Comparison of ENCODE assay signal across 7 cellular contexts in genomic region chr15:89057506-89058133, GRCh38. TPM values are rescaled to one million over a fixed set of nuclear protein-coding genes. Genes with fewer than 3 reads are reported as not detected.
DNase-seq lines count a peak whose midpoint lies in the region; ATAC-seq and TF ChIP-seq lines count a peak whose summit lies in the region.

No MANE protein-coding gene starts in this region.

- no peak overlapping the region for H3K4me3 ChIP-seq in mesenchymal stem cell (ENCODE audit: insufficient read depth in 1 of 2, low read depth in 1 of 2, low read length in 2 of 2)

- no peak overlapping the region for H3K14ac ChIP-seq in mesenchymal stem cell (ENCODE audit: low read length in 2 of 2)

- H2AFZ ChIP-seq in mesenchymal stem cell (ENCODE audit: low read depth, low read length), result no peak overlapping the region

- H3K4me1 Mint-ChIP-seq in activated CD8-positive, alpha-beta T cell treated with anti-CD3 and anti-CD28 coated beads for 36 hours (ENCODE audit: low read depth), result peaks cover 7% of the 10 kb centered on the region

- CTCF ChIA-PET in activated CD8-positive, alpha-beta T cell treated with anti-CD3 and anti-CD28 coated beads for 36 hours (lab: Charles Lee), result interaction anchor here (0.6 to 9.5 kb wide), 42 partner anchors 9 to 216 kb away, joined by 3 to 262 read pairs (median 5); partner anchors contain the start of gene ABHD2

- H3K9me3 Mint-ChIP-seq in activated CD8-positive, alpha-beta T cell treated with anti-CD3 and anti-CD28 coated beads for 36 hours, result no peaks in the 10 kb centered on the region

- WGBS in mesenchymal stem cell, result 28% methylated on average over 12 of the region's 13 CpGs

- no peak overlapping the region for H2BK120ac ChIP-seq in mesenchymal stem cell (ENCODE audit: low read depth, low read length)

- H3K23ac ChIP-seq in mesenchymal stem cell (ENCODE audit: low read length in 2 of 2), result no peak overlapping the region

- H3K79me1 ChIP-seq in mesenchymal stem cell (replicated peaks; ENCODE audit: low read length, poor library complexity, severe bottlenecking), result no peaks in the 10 kb centered on the region

- DNase-seq in NCI-H774 (lab: John Stamatoyannopoulos, UW), result peak; percentile 61
- peak; percentile 85 for DNase-seq in activated CD8-positive, alpha-beta T cell treated with anti-CD3 and anti-CD28 coated beads for 36 hours
- peak; percentile 71 for DNase-seq in effector CD4-positive, alpha-beta T cell
- DNase-seq in mesenchymal stem cell, result peak; percentile 79
- peak; percentile 71 to 83 for DNase-seq in stimulated activated CD8-positive, alpha-beta memory T cell treated with anti-CD3 and anti-CD28 coated beads, Interleukin-2, amount 100 ng/mL, for 48 hours (ENCODE audit: low read depth in 2 of 2)

- no peak overlapping the region for H4K8ac ChIP-seq in mesenchymal stem cell (ENCODE audit: low read length)

- no peak overlapping the region for H3K4me3 Mint-ChIP-seq in activated CD8-positive, alpha-beta T cell treated with anti-CD3 and anti-CD28 coated beads for 36 hours

- H3K27me3 Mint-ChIP-seq in activated CD8-positive, alpha-beta T cell treated with anti-CD3 and anti-CD28 coated beads for 36 hours, result peaks cover 1% of the 10 kb centered on the region

- peak overlapping the region; percentile 33 for H3K9ac ChIP-seq in mesenchymal stem cell (ENCODE audit: low read length)

- no peak overlapping the region for H2BK12ac ChIP-seq in mesenchymal stem cell (ENCODE audit: low read length in 2 of 2)

- H3K27ac ChIP-seq in mesenchymal stem cell (ENCODE audit: low read length, poor library complexity, severe bottlenecking), result no peak overlapping the region

- H2BK15ac ChIP-seq in mesenchymal stem cell (ENCODE audit: low read depth, poor library complexity, severe bottlenecking), result no peak overlapping the region

- H2AK5ac ChIP-seq in mesenchymal stem cell (ENCODE audit: low read length, severe bottlenecking), result no peak overlapping the region

- TF ChIP-seq CTCF in GM12873 (IDR thresholded peaks at IDR 0.05; ENCODE audit: insufficient read depth, low read depth, low read length, missing control alignments), result peak; percentile 96
- TF ChIP-seq CTCF in activated CD8-positive, alpha-beta T cell treated with anti-CD3 and anti-CD28 coated beads for 36 hours (IDR thresholded peaks at IDR 0.05), result peak; percentile 98

- peak overlapping the region in 1 of 2 experiments; percentile 19 for H3K18ac ChIP-seq in mesenchymal stem cell (ENCODE audit: low read depth in 1 of 2, low read length in 2 of 2)

- no peak overlapping the region for H3K4ac ChIP-seq in mesenchymal stem cell (ENCODE audit: low read depth in 1 of 2, low read length in 2 of 2)

- H3K4me2 ChIP-seq in mesenchymal stem cell (ENCODE audit: low read length, poor library complexity, severe bottlenecking), result no peak overlapping the region

- intact Hi-C loops in activated CD8-positive, alpha-beta T cell treated with anti-CD3 and anti-CD28 coated beads for 36 hours (cut with micrococcal nuclease), result loop anchor here (2.0 kb wide), 2 partner anchors 71 to 119 kb away; no protein-coding TSS in a partner anchor

- H3K9me3 ChIP-seq in mesenchymal stem cell (ENCODE audit: control insufficient read depth, low read length), result no peaks in the 10 kb centered on the region

- H4K91ac ChIP-seq in mesenchymal stem cell (ENCODE audit: low read length), result no peak overlapping the region

- no peaks in the 10 kb centered on the region for H3K36me3 Mint-ChIP-seq in activated CD8-positive, alpha-beta T cell treated with anti-CD3 and anti-CD28 coated beads for 36 hours (ENCODE audit: low read depth)

- H3K27ac Mint-ChIP-seq in activated CD8-positive, alpha-beta T cell treated with anti-CD3 and anti-CD28 coated beads for 36 hours, result no peak overlapping the region

- H2BK5ac ChIP-seq in mesenchymal stem cell (ENCODE audit: low read depth, low read length, poor library complexity, severe bottlenecking), result no peak overlapping the region

- no peaks in the 10 kb centered on the region for H3K36me3 ChIP-seq in mesenchymal stem cell (ENCODE audit: control insufficient read depth in 1 of 2, insufficient read depth in 2 of 2, low read depth in 1 of 2, low read length in 2 of 2)

- POLR2A ChIA-PET in activated CD8-positive, alpha-beta T cell treated with anti-CD3 and anti-CD28 coated beads for 36 hours (lab: Charles Lee), result interaction anchor here (0.9 to 1.4 kb wide), 2 partner anchors 10 to 92 kb away, joined by 3 to 4 read pairs; no protein-coding TSS in a partner anchor

- H3K27me3 ChIP-seq in mesenchymal stem cell (ENCODE audit: control insufficient read depth in 1 of 2, insufficient read depth in 1 of 2, low read length in 2 of 2), result peaks cover 0 to 8% of the 10 kb centered on the region in 2 experiments

- H3K4me1 ChIP-seq in mesenchymal stem cell (ENCODE audit: control insufficient read depth, insufficient read depth, low read depth, low read length), result no peaks in the 10 kb centered on the region

- ATAC-seq in HG03095 (IDR thresholded peaks at IDR 0.05; ENCODE audit: unreplicated experiment), result peak; percentile 65
- ATAC-seq in activated CD8-positive, alpha-beta T cell treated with anti-CD3 and anti-CD28 coated beads for 36 hours, result peak; percentile 96

RNA-seq across cellular contexts. Expression of gene ABHD2, which starts 30.6 kb away (rescaled TPM):
- 10 to 100 TPM; 36.8 to 38.9 TPM for total RNA-seq in activated CD8-positive, alpha-beta T cell treated with anti-CD3 and anti-CD28 coated beads for 36 hours
- 12.5 TPM for polyA plus RNA-seq in mesenchymal stem cell (2013, experiment 1 of 2)
- 12.4 TPM for polyA plus RNA-seq in mesenchymal stem cell (2013, experiment 2 of 2)
